16 cellular contexts compared by ENCODE assay signal in the genomic region with DNA sequence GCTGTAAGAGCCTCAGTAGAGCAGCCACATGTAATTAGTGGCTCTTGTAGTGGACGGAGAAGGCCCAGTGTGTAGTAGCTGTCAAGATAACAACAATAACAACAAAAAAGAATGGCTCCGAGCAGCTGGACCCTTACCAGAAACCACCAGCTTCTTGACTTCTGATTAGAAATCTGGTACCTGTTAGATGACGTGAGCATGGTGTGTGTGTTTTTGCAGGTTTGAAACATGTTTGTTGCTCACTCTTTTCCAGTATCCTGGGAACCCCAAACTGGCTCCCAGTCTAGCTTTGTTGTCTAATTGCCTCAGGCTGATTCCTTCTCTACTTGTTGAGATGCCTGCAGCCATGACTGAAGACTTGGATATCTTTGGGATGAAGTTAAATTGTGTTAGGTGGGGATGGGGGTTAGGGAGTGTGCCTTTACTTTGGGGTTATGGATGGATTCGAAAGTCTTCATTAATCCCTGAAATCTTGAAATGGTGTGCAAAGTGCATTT. TPM values are rescaled to one million over a fixed set of nuclear protein-coding genes. Genes with fewer than 3 reads are reported as not detected.
"Had no signal": no experiment of that assay in that cellular context is flagged by ENCODE, and none has a peak within 500 bp of the region (broad histone marks: within the 10 kb centered on the region; RNA-seq: fewer than 3 reads in every experiment).

No MANE protein-coding gene starts in this region.

- H3K4me3 Mint-ChIP-seq: activated CD8-positive, alpha-beta memory T cell treated with anti-CD3 and anti-CD28 coated beads, Interleukin-2, amount 10 ng/mL, durations not matched to agents 7 days and 5 days; activated naive CD8-positive, alpha-beta T cell; activated T-cell treated with anti-CD3 and anti-CD28 coated beads, Interleukin-2, amount 50 U/mL, for 24 hours; T-helper 17 cell had no signal

- H3K9me3 ChIP-seq: left lung, thyroid gland had no signal

- DNase-seq: activated CD4-positive, alpha-beta T cell treated with anti-CD3 and anti-CD28 coated beads, Interleukin-2, amount 50 U/mL, for 4 hours; activated CD4-positive, CD25-positive, alpha-beta regulatory T cell treated with anti-CD3 and anti-CD28 coated beads, Interleukin-2, amount 50 U/mL, for 72 hours; activated CD8-positive, alpha-beta memory T cell treated with anti-CD3 and anti-CD28 coated beads, Interleukin-2, amount 10 ng/mL, durations not matched to agents 7 days and 5 days; activated effector memory CD4-positive, alpha-beta T cell treated with anti-CD3 and anti-CD28 coated beads, Interleukin-2, amount 50 U/mL, for 16 hours; activated T-cell treated with anti-CD3 and anti-CD28 coated beads, Interleukin-2, amount 50 U/mL, for 24 hours; amygdala; foreskin melanocyte; left lung; small intestine; T-helper 17 cell; thyroid gland had no signal

- H3K9me3 Mint-ChIP-seq: activated T-cell treated with anti-CD3 and anti-CD28 coated beads, Interleukin-2, amount 50 U/mL, for 24 hours had no signal

- H3K36me3 ChIP-seq: left lung, thyroid gland had no signal

- H3K27ac ChIP-seq: left lung, parathyroid adenoma, thyroid gland had no signal

- H3K36me3 Mint-ChIP-seq: activated CD8-positive, alpha-beta memory T cell treated with anti-CD3 and anti-CD28 coated beads, Interleukin-2, amount 10 ng/mL, durations not matched to agents 7 days and 5 days; activated naive CD8-positive, alpha-beta T cell had no signal

- FAIRE-seq: islet of Langerhans, small intestine, TTC549 had no signal

- ATAC-seq: activated CD8-positive, alpha-beta memory T cell treated with anti-CD3 and anti-CD28 coated beads, Interleukin-2, amount 10 ng/mL, durations not matched to agents 7 days and 5 days; left lung; T-helper 17 cell had no signal

- H3K4me3 ChIP-seq: left lung, thyroid gland had no signal

- H3K27ac Mint-ChIP-seq: activated CD8-positive, alpha-beta memory T cell treated with anti-CD3 and anti-CD28 coated beads, Interleukin-2, amount 10 ng/mL, durations not matched to agents 7 days and 5 days; activated naive CD8-positive, alpha-beta T cell; activated T-cell treated with anti-CD3 and anti-CD28 coated beads, Interleukin-2, amount 50 U/mL, for 24 hours; T-helper 17 cell had no signal

- H3K4me1 ChIP-seq: left lung, parathyroid adenoma had no signal

- H3K4me1 Mint-ChIP-seq: activated CD8-positive, alpha-beta memory T cell treated with anti-CD3 and anti-CD28 coated beads, Interleukin-2, amount 10 ng/mL, durations not matched to agents 7 days and 5 days had no signal

RNA-seq across cellular contexts. Expression of gene IGF2BP1, which starts 21.0 kb away (rescaled TPM):
- total RNA-seq: activated CD8-positive, alpha-beta memory T cell treated with anti-CD3 and anti-CD28 coated beads, Interleukin-2, amount 10 ng/mL, durations not matched to agents 7 days and 5 days; T-helper 17 cell had no signal

RNA-seq across cellular contexts. Expression of gene GIP, which starts 49.8 kb away (rescaled TPM):
- total RNA-seq: activated CD8-positive, alpha-beta memory T cell treated with anti-CD3 and anti-CD28 coated beads, Interleukin-2, amount 10 ng/mL, durations not matched to agents 7 days and 5 days; left lung; T-helper 17 cell; thyroid gland had no signal
- polyA plus RNA-seq: neural cell had no signal
